ENCODE assay signal across 12 cellular contexts in the genomic region with DNA sequence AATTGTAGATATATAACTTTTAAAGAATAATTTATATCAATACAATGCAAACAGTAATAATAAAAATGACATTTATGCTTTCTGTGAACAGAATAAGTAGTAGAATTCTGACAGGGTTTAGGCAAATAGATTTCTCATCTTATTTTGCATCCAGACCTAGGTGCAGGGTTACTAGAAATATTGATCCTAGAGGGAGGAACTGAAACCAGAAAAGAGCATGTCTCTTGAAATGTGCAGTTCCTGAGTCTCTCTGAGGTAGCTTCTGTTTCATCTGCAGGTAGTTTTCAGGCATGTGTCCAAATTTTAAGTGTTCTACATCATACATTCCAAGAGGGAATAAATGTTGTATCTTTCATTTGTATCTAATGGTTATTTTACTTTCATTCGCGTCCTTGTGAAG.
DNase-seq lines count a peak whose midpoint lies in the region; ATAC-seq and TF ChIP-seq lines count a peak whose summit lies in the region.
"Had no signal": no experiment of that assay in that cellular context is flagged by ENCODE, and none has a peak within 500 bp of the region (broad histone marks: within the 10 kb centered on the region; RNA-seq: fewer than 3 reads in every experiment).

No MANE protein-coding gene starts in this region.

- no peak for TF ChIP-seq POLR2A in vagina (IDR thresholded peaks at IDR 0.05)

- intact Hi-C loops in vagina (cut with DNase I) (no loop called here), Caco-2 (cut with micrococcal nuclease; ENCODE audit: unreplicated experiment) (no loop called here)

- H3K27ac ChIP-seq in vagina = no peak overlapping the region
- H3K27ac ChIP-seq: sigmoid colon, testis had no signal

- BruUV-seq in Caco-2 (replicated peaks; lab: Mats Ljungman, UMichigan) = no TSS peak

- DNase-seq in vagina (ENCODE audit: extremely low spot score in 2 of 2) (no peak), SKM-1 treated with dmso at 0.1 percent for 144 hours (lab: John Stamatoyannopoulos, UW; ENCODE audit: unreplicated experiment) (no peak), Caco-2 (no peak), NCI-H526 treated with DMSO at 0.1 percent for 48 hours (lab: John Stamatoyannopoulos, UW) (no peak)
- DNase-seq: cortex of kidney, KG1, sigmoid colon, testis had no signal

- no peaks in the 10 kb centered on the region for H3K36me3 Mint-ChIP-seq in Caco-2 (ENCODE audit: insufficient read depth, unreplicated experiment)

- no peaks in the 10 kb centered on the region for H3K27me3 ChIP-seq in vagina
- no peaks in the 10 kb centered on the region for H3K27me3 ChIP-seq in Caco-2 (replicated peaks; ENCODE audit: control insufficient read depth, insufficient read depth, low read length)
- H3K27me3 ChIP-seq: sigmoid colon, testis had no signal

- H3K9me3 Mint-ChIP-seq in Caco-2 (ENCODE audit: unreplicated experiment) = no peaks in the 10 kb centered on the region

- H3K27me3 Mint-ChIP-seq in Caco-2 (ENCODE audit: insufficient read depth, unreplicated experiment) = no peaks in the 10 kb centered on the region

- no peak overlapping the region for H3K4me3 ChIP-seq in vagina
- H3K4me3 ChIP-seq in Caco-2 (ENCODE audit: low read depth, low read length) = no peak overlapping the region
- H3K4me3 ChIP-seq: sigmoid colon, testis had no signal

- H3K27ac Mint-ChIP-seq in Caco-2 (ENCODE audit: unreplicated experiment) = no peak overlapping the region

- no peak overlapping the region for H3K4me3 Mint-ChIP-seq in Caco-2 (ENCODE audit: unreplicated experiment)

- peak; percentile 99 for ATAC-seq in GM18517 (IDR thresholded peaks at IDR 0.05; ENCODE audit: unreplicated experiment)
- ATAC-seq in GM21381 (IDR thresholded peaks at IDR 0.05; ENCODE audit: unreplicated experiment) = peak; percentile 95
- ATAC-seq in HG02943 (IDR thresholded peaks at IDR 0.05; ENCODE audit: low read depth, unreplicated experiment) = peak; percentile 100
- peak; percentile 96 for ATAC-seq in HG03565 (IDR thresholded peaks at IDR 0.05; ENCODE audit: unreplicated experiment)

- CTCF ChIA-PET in Caco-2 (lab: Charles Lee) = no interaction called here

- TF ChIP-seq CTCF in vagina (IDR thresholded peaks at IDR 0.05) (no peak), Caco-2 (IDR thresholded peaks at IDR 0.05; ENCODE audit: insufficient read depth in 1 of 2, low read depth in 1 of 2, low read length in 1 of 2, severe bottlenecking in 1 of 2, unreplicated experiment in 1 of 2) (no peak)

- no peaks in the 10 kb centered on the region for H3K4me1 ChIP-seq in vagina
- no peaks in the 10 kb centered on the region for H3K4me1 ChIP-seq in Caco-2
- H3K4me1 ChIP-seq: sigmoid colon, testis had no signal

- H3K36me3 ChIP-seq in vagina (no peaks in the 10 kb centered on the region), Caco-2 (ENCODE audit: control insufficient read depth, insufficient read depth, low read length) (no peaks in the 10 kb centered on the region)
- H3K36me3 ChIP-seq: sigmoid colon had no signal

- POLR2A ChIA-PET in Caco-2 (lab: Charles Lee) = interaction anchor here (0.5 kb wide), 1 partner anchor 88 kb away, joined by 3 read pairs; no protein-coding TSS in a partner anchor

- H3K4me1 Mint-ChIP-seq in Caco-2 (ENCODE audit: low read depth, unreplicated experiment) = peaks cover 6% of the 10 kb centered on the region

- no peaks in the 10 kb centered on the region for H3K9me3 ChIP-seq in vagina
- H3K9me3 ChIP-seq in Caco-2 = no peaks in the 10 kb centered on the region
- H3K9me3 ChIP-seq: sigmoid colon, testis had no signal
